8 cellular contexts compared by ENCODE assay signal in the genomic region with DNA sequence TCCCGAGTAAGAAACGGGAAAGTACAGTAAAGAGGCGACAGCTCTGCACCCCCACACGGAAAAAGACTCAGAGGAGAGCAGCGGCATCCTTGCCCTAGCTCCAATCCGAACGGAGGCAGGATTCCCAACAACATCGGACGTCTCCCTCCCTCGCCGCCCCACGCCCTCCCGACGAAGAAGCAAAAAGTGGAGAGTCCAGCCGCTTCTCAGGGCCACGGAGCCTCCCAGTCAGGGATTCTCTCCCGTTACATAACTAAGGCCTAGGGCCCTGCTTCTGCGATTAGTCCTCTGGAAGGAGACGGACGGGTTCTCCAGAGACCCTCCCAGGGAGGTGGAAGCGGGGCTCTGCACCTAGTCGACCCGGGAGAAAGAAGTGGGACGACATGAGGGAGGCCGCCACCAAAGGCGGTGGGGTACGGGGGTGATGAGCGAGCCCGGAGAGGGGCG. TPM values are rescaled to one million over a fixed set of nuclear protein-coding genes. Genes with fewer than 3 reads are reported as not detected.
DNase-seq lines count a peak whose midpoint lies in the region; ATAC-seq, FAIRE-seq and TF ChIP-seq lines count a peak whose summit lies in the region.

No MANE protein-coding gene starts in this region.

- H3K4me2 ChIP-seq in keratinocyte (ENCODE audit: control insufficient read depth, extremely low read depth, insufficient read depth, low read depth, low read length): peak overlapping the region; percentile 96

- H3K79me2 ChIP-seq in keratinocyte (ENCODE audit: control insufficient read depth, insufficient read depth, low read length): peaks cover 53% of the 10 kb centered on the region

- peaks cover 22% of the 10 kb centered on the region for H3K4me1 ChIP-seq in CD8-positive, alpha-beta T cell (ENCODE audit: insufficient read depth, low read length)
- peaks cover 0 to 14% (median 6%) of the 10 kb centered on the region in 4 donors for H3K4me1 ChIP-seq in Peyer's patch
- H3K4me1 ChIP-seq in keratinocyte (ENCODE audit: control insufficient read depth, extremely low read depth, insufficient read depth, low read length): peaks cover 8% of the 10 kb centered on the region
- peaks cover 20 to 58% (median 37%) of the 10 kb centered on the region in 6 donors for H3K4me1 ChIP-seq in spleen

- peaks cover 12% of the 10 kb centered on the region for H4K20me1 ChIP-seq in keratinocyte (ENCODE audit: control insufficient read depth, extremely low read depth, insufficient read depth, low read length)

- POLR2A ChIA-PET in CD8-positive, alpha-beta T cell (lab: Charles Lee): interaction anchor here (0.7 to 1.7 kb wide), 3 partner anchors 14 to 688 kb away, joined by 3 to 9 read pairs (median 7); no protein-coding TSS in a partner anchor

- intact Hi-C loops in CD8-positive, alpha-beta T cell (cut with DNase I, micrococcal nuclease): loop anchor here (1.0 to 10.0 kb wide), 8 partner anchors 27 to 1001 kb away; a partner anchor contains a TSS
- intact Hi-C loops in spleen (cut with DNase I; ENCODE audit: low total_unique reads): no loop called here

- 0 to 1% (median 1%) methylated on average over 17 to 30 of the region's 30 CpGs for WGBS in spleen, 5 donors

- peak overlapping the region; percentile 82 for H3K4me3 ChIP-seq in CD8-positive, alpha-beta T cell (ENCODE audit: low read depth, low read length)
- H3K4me3 ChIP-seq in Peyer's patch (peak overlapping the region; percentile 64 to 87 (median 76)), keratinocyte (ENCODE audit: control insufficient read depth in 2 of 3, extremely low read depth in 1 of 3, insufficient read depth in 2 of 3, low read depth in 1 of 3, low read length in 3 of 3) (peak overlapping the region; percentile 86 to 97 (median 88)), spleen (peak overlapping the region; percentile 83 to 98 (median 92))

- TF ChIP-seq POLR2A in Peyer's patch (IDR thresholded peaks at IDR 0.05) (no peak), spleen (IDR thresholded peaks at IDR 0.05) (no peak)

- peak overlapping the region; percentile 99 for H3K27ac Mint-ChIP-seq in CD8-positive, alpha-beta T cell

- no peaks in the 10 kb centered on the region for H3K27me3 Mint-ChIP-seq in CD8-positive, alpha-beta T cell (ENCODE audit: low read depth)

- CTCF ChIA-PET in CD8-positive, alpha-beta T cell (lab: Charles Lee): interaction anchor here (0.7 kb wide), 1 partner anchor 25 kb away, joined by 5 read pairs; no protein-coding TSS in a partner anchor

- H3K9ac ChIP-seq in keratinocyte (ENCODE audit: control insufficient read depth, extremely low read depth, insufficient read depth, low read length): peak overlapping the region; percentile 91

- H2AFZ ChIP-seq in keratinocyte (ENCODE audit: control insufficient read depth, low read length): peak overlapping the region; percentile 78

- peak in 4 of 7 experiments; percentile 1 to 35 (median 26) for DNase-seq in CD8-positive, alpha-beta T cell
- DNase-seq in Peyer's patch: peak; percentile 19 to 62 (median 49)
- DNase-seq in caudate nucleus (lab: John Stamatoyannopoulos, UW): peak in 36 of 61 donors; percentile 7 to 73 (median 29)
- DNase-seq in keratinocyte (ENCODE audit: low read depth, low spot score): no peak
- no peak for DNase-seq in spleen
- DNase-seq in NCI-H2107 (lab: John Stamatoyannopoulos, UW): no peak

- peak overlapping the region; percentile 99 for H3K4me3 Mint-ChIP-seq in CD8-positive, alpha-beta T cell

- FAIRE-seq in keratinocyte (lab: Jason Lieb, UNC): no peak

- H3K9me3 ChIP-seq in CD8-positive, alpha-beta T cell (ENCODE audit: low read length): no peaks in the 10 kb centered on the region
- H3K9me3 ChIP-seq in Peyer's patch (no peaks in the 10 kb centered on the region), keratinocyte (ENCODE audit: control insufficient read depth, low read depth, low read length) (no peaks in the 10 kb centered on the region), spleen (no peaks in the 10 kb centered on the region)

- peaks cover 50% of the 10 kb centered on the region for H3K4me1 Mint-ChIP-seq in CD8-positive, alpha-beta T cell (ENCODE audit: low read depth)

- H3K36me3 Mint-ChIP-seq in CD8-positive, alpha-beta T cell: peaks cover 15% of the 10 kb centered on the region

- H3K36me3 ChIP-seq in CD8-positive, alpha-beta T cell (ENCODE audit: insufficient read depth, low read length): no peaks in the 10 kb centered on the region
- H3K36me3 ChIP-seq in Peyer's patch (no peaks in the 10 kb centered on the region), keratinocyte (ENCODE audit: control insufficient read depth in 2 of 2, extremely low read depth in 1 of 2, insufficient read depth in 2 of 2, low read length in 2 of 2) (no peaks in the 10 kb centered on the region), spleen (no peaks in the 10 kb centered on the region)

- no peaks in the 10 kb centered on the region for H3K27me3 ChIP-seq in CD8-positive, alpha-beta T cell (ENCODE audit: insufficient read depth, low read length)
- no peaks in the 10 kb centered on the region for H3K27me3 ChIP-seq in Peyer's patch
- no peaks in the 10 kb centered on the region for H3K27me3 ChIP-seq in keratinocyte (ENCODE audit: control insufficient read depth, extremely low read depth, insufficient read depth, low read length)
- H3K27me3 ChIP-seq in spleen (replicated peaks in 1 of 7): no peaks in the 10 kb centered on the region

- H3K27ac ChIP-seq in CD8-positive, alpha-beta T cell (ENCODE audit: low read depth, low read length): peak overlapping the region; percentile 82
- peak overlapping the region; percentile 83 to 87 (median 86) for H3K27ac ChIP-seq in Peyer's patch
- H3K27ac ChIP-seq in caudate nucleus (ENCODE audit: low read depth, low read length): peak overlapping the region; percentile 94
- H3K27ac ChIP-seq in keratinocyte (ENCODE audit: control insufficient read depth, insufficient read depth, low read length): peak overlapping the region; percentile 80
- H3K27ac ChIP-seq in spleen: peak overlapping the region; percentile 71 to 95 (median 91)

- H3K9me3 Mint-ChIP-seq in CD8-positive, alpha-beta T cell: no peaks in the 10 kb centered on the region

- peak; percentile 41 for ATAC-seq in CD8-positive, alpha-beta T cell
- ATAC-seq in GM19023 (IDR thresholded peaks at IDR 0.05; ENCODE audit: unreplicated experiment) (peak; percentile 44), HG03108 (IDR thresholded peaks at IDR 0.05; ENCODE audit: unreplicated experiment) (peak; percentile 30)

- TF ChIP-seq CTCF in CD8-positive, alpha-beta T cell (IDR thresholded peaks at IDR 0.05): no peak
- TF ChIP-seq CTCF in Peyer's patch (IDR thresholded peaks at IDR 0.05) (no peak), keratinocyte (optimal IDR thresholded peaks at IDR 0.05 in 1 of 3, IDR thresholded peaks at IDR 0.05 in 1 of 3, conservative IDR thresholded peaks at IDR 0.05 in 1 of 3; ENCODE audit: extremely low read depth in 1 of 3, insufficient read depth in 2 of 3, low read length in 3 of 3) (no peak), spleen (IDR thresholded peaks at IDR 0.05 in 8 of 11, conservative IDR thresholded peaks at IDR 0.05 in 3 of 11) (no peak)

- dilution Hi-C loops in keratinocyte (cut with MboI; ENCODE audit: extremely low pct_ligation_motif_present, low sequenced_read_pairs): no loop called here

- peaks cover 7% of the 10 kb centered on the region for H3K9me1 ChIP-seq in keratinocyte (ENCODE audit: control insufficient read depth, extremely low read depth, insufficient read depth, low read length)

RNA-seq across cellular contexts. Expression of a gene that starts 0.6 kb away (rescaled TPM):
- 10 to 100 TPM; 86.1 to 87.4 TPM for total RNA-seq in CD8-positive, alpha-beta T cell
- 10 to 100 TPM; 41.9 to 80.6 (median 58.8) TPM for total RNA-seq in Peyer's patch
- polyA plus RNA-seq in keratinocyte: 88.2 to 179 TPM (median 100 TPM) in 3 replicates
- polyA plus RNA-seq in keratinocyte (2011; ENCODE audit: low read depth): 66.9 TPM
- polyA plus RNA-seq in keratinocyte (2011; cell fraction: cytosol; rRNA removed): 96.3 and 174 TPM in 2 replicates
- polyA plus RNA-seq in keratinocyte (2011; cell fraction: nucleus; rRNA removed): 28.7 and 45.1 TPM in 2 replicates
- polyA plus RNA-seq in keratinocyte (2012; ENCODE audit: low replicate concordance): 116 and 146 TPM in 2 replicates
- 13.0 to 69.0 TPM (median 42.0 TPM) in 3 replicates for polyA minus RNA-seq in keratinocyte
- 71.0 TPM for polyA minus RNA-seq in keratinocyte (2011; cell fraction: cytosol; rRNA and poly(A)+ RNA removed)
- 16.0 and 26.8 TPM in 2 replicates for polyA minus RNA-seq in keratinocyte (2011; cell fraction: nucleus; rRNA and poly(A)+ RNA removed)
- 10 to 100 TPM; 58.0 to 72.6 (median 65.5) TPM for total RNA-seq in spleen
- 100 to 1,000 TPM in 2 of 3 donors, 10 to 100 TPM in 1; 82.5 to 121 (median 120) TPM for polyA plus RNA-seq in spleen

RNA-seq across cellular contexts. Expression of a gene that starts 27.8 kb away (rescaled TPM):
- total RNA-seq in CD8-positive, alpha-beta T cell: 100 to 1,000 TPM; 345 to 352 TPM
- total RNA-seq in Peyer's patch (10 to 100 TPM; 18.6 to 93.3 (median 53.6) TPM), spleen (100 to 1,000 TPM in 3 of 7 donors, 10 to 100 TPM in 4; 57.2 to 123 (median 86.9) TPM)
- polyA plus RNA-seq in keratinocyte (54.2 to 118 TPM (median 66.6 TPM) in 3 replicates), spleen (10 to 100 TPM; 60.7 to 86.3 (median 66.2) TPM)
- 116 TPM for polyA plus RNA-seq in keratinocyte (2011; ENCODE audit: low read depth)
- polyA plus RNA-seq in keratinocyte (2011; cell fraction: cytosol; rRNA removed): 42.0 and 65.6 TPM in 2 replicates
- polyA plus RNA-seq in keratinocyte (2011; cell fraction: nucleus; rRNA removed): 67.6 and 123 TPM in 2 replicates
- polyA plus RNA-seq in keratinocyte (2012; ENCODE audit: low replicate concordance): 50.9 and 97.9 TPM in 2 replicates
- polyA minus RNA-seq in keratinocyte: 25.8 to 78.9 TPM (median 30.2 TPM) in 3 replicates
- polyA minus RNA-seq in keratinocyte (2011; cell fraction: cytosol; rRNA and poly(A)+ RNA removed): 30.3 TPM
- polyA minus RNA-seq in keratinocyte (2011; cell fraction: nucleus; rRNA and poly(A)+ RNA removed): 74.6 and 104 TPM in 2 replicates

Comparison
In these comparisons a context has a peak if more than half of its experiments do, and no peak if none do; other contexts are left out.
1. DNase-seq: peak in CD8-positive, alpha-beta T cell (4 of 7), Peyer's patch (3 of 3) and caudate nucleus (36 of 61); none in keratinocyte (single experiment), spleen (single experiment) and NCI-H2107 (single experiment).
2. Peak in every context shown above with its lines, with median percentiles within 50 percentile points of each other: ATAC-seq, H3K27ac ChIP-seq and H3K4me3 ChIP-seq.